ENCODE assay signal across 8 cellular contexts in genomic region chr15:41660235-41661077, GRCh38. TPM values are rescaled to one million over a fixed set of nuclear protein-coding genes. Genes with fewer than 3 reads are reported as not detected.
DNase-seq lines count a peak whose midpoint lies in the region; ATAC-seq and TF ChIP-seq lines count a peak whose summit lies in the region.

TSS of gene MGA (plus strand) at chr15:41660405.

- ATAC-seq in GM21423 (IDR thresholded peaks at IDR 0.05; ENCODE audit: unreplicated experiment): peak; percentile 76
- peak; percentile 87 for ATAC-seq in naive thymus-derived CD4-positive, alpha-beta T cell
- ATAC-seq in stimulated activated naive B cell treated with anti-CD40 and anti-IgM and Interleukin-4, amounts not matched to agents 10 μg/mL and 1 μg/mL and 100 μg/mL, for 72 hours (replicated peaks): peak; percentile 83 to 88

- TF ChIP-seq CTCF in fibroblast of lung (conservative IDR thresholded peaks at IDR 0.05 in 1 of 2, IDR thresholded peaks at IDR 0.05 in 1 of 2; ENCODE audit: low read depth in 1 of 2, low read length in 2 of 2): peak in 1 of 2 donors; percentile 11

- peak within 1 kb of the TSS; percentile 92 to 98 (median 96) for H3K27ac Mint-ChIP-seq in naive thymus-derived CD4-positive, alpha-beta T cell
- H3K27ac Mint-ChIP-seq in stimulated activated naive B cell treated with anti-CD40 and anti-IgM and Interleukin-4, amounts not matched to agents 10 μg/mL and 1 μg/mL and 100 μg/mL, for 72 hours: peak within 1 kb of the TSS; percentile 97

- no peaks in the 10 kb centered on the region for H3K9me3 ChIP-seq in HUES6 (ENCODE audit: control insufficient read depth, insufficient read depth, low read depth, low read length)
- no peaks in the 10 kb centered on the region for H3K9me3 ChIP-seq in fibroblast of lung (ENCODE audit: control insufficient read depth, insufficient read depth, low read depth, low read length)
- no peaks in the 10 kb centered on the region for H3K9me3 ChIP-seq in naive thymus-derived CD4-positive, alpha-beta T cell (ENCODE audit: control insufficient read depth in 2 of 3, low read length in 3 of 3)

- H3K4me3 ChIP-seq in HUES6 (ENCODE audit: low read depth, low read length): peak within 1 kb of the TSS; percentile 77
- H3K4me3 ChIP-seq in fibroblast of lung (replicated peaks in 1 of 4; ENCODE audit: control extremely low read depth in 1 of 4, insufficient read depth in 1 of 4, low read depth in 3 of 4, low read length in 4 of 4): peak within 1 kb of the TSS; percentile 16 to 73 (median 54)
- H3K4me3 ChIP-seq in naive thymus-derived CD4-positive, alpha-beta T cell (ENCODE audit: low read length): peak within 1 kb of the TSS; percentile 64

- H3K27ac ChIP-seq in HUES6 (ENCODE audit: low read depth, low read length) (peak within 1 kb of the TSS; percentile 67; the same call in 1 of the 2 replicates), fibroblast of lung (ENCODE audit: insufficient read depth, low read length) (peak within 1 kb of the TSS; percentile 86)
- peak within 1 kb of the TSS; percentile 76 for H3K27ac ChIP-seq in naive thymus-derived CD4-positive, alpha-beta T cell (ENCODE audit: low read depth, low read length)

- peak within 1 kb of the TSS; percentile 74 for H2AFZ ChIP-seq in fibroblast of lung (ENCODE audit: low read length)

- peaks cover 24% of the 10 kb centered on the region for H3K79me2 ChIP-seq in fibroblast of lung (ENCODE audit: control insufficient read depth, insufficient read depth, low read length)

- DNase-seq in DMS 273 (lab: John Stamatoyannopoulos, UW; ENCODE audit: unreplicated experiment): peak; percentile 94
- peak; percentile 67 for DNase-seq in OCI-M2 (lab: John Stamatoyannopoulos, UW; ENCODE audit: unreplicated experiment)
- DNase-seq in activated T-helper 1 cell treated with Interleukin-2 at 50 U/mL for 16 hours (ENCODE audit: low read depth): peak; percentile 85
- peak; percentile 93 for DNase-seq in fibroblast of lung (ENCODE audit: low read depth in 2 of 2)
- DNase-seq in naive thymus-derived CD4-positive, alpha-beta T cell: peak; percentile 86 to 93 (median 91)
- DNase-seq in stimulated activated naive B cell treated with anti-CD40 and anti-IgM and Interleukin-4, amounts not matched to agents 10 μg/mL and 1 μg/mL and 100 μg/mL, for 72 hours: peak; percentile 90

- intact Hi-C loops in naive thymus-derived CD4-positive, alpha-beta T cell (cut with micrococcal nuclease): loop anchor here (1.0 to 10.0 kb wide), 20 partner anchors 30 to 1850 kb away; partner anchors contain the start of genes GANC (in 2 of the 2), MAPKBP1 (in 2 of the 2), NDUFAF1 (in 2 of the 2) and TMEM87A (in 2 of the 2)

- peaks cover 12% of the 10 kb centered on the region for H3K4me1 ChIP-seq in HUES6 (ENCODE audit: control insufficient read depth, insufficient read depth, low read length)
- peaks cover 5% of the 10 kb centered on the region for H3K4me1 ChIP-seq in fibroblast of lung (ENCODE audit: control insufficient read depth, extremely low read depth, insufficient read depth, low read length)
- peaks cover 20 to 28% of the 10 kb centered on the region in 2 donors for H3K4me1 ChIP-seq in naive thymus-derived CD4-positive, alpha-beta T cell (ENCODE audit: control insufficient read depth in 2 of 2, insufficient read depth in 2 of 2, low read length in 2 of 2)

- POLR2A ChIA-PET in naive thymus-derived CD4-positive, alpha-beta T cell (lab: Charles Lee): interaction anchor here (0.6 to 2.3 kb wide), 18 partner anchors 11 to 233 kb away, joined by 3 to 19 read pairs (median 4); partner anchors contain the start of genes ITPKA, MAPKBP1 and RPAP1

- H3K4me1 Mint-ChIP-seq in naive thymus-derived CD4-positive, alpha-beta T cell: peaks cover 16 to 64% (median 47%) of the 10 kb centered on the region in 7 donors
- peaks cover 22 to 33% of the 10 kb centered on the region in 2 donors for H3K4me1 Mint-ChIP-seq in stimulated activated naive B cell treated with anti-CD40 and anti-IgM and Interleukin-4, amounts not matched to agents 10 μg/mL and 1 μg/mL and 100 μg/mL, for 72 hours

- peak within 1 kb of the TSS; percentile 86 for H3K4me2 ChIP-seq in fibroblast of lung (ENCODE audit: extremely low read depth, insufficient read depth, low read length)

- H3K27me3 Mint-ChIP-seq in naive thymus-derived CD4-positive, alpha-beta T cell: peaks cover 0 to 45% (median 0%) of the 10 kb centered on the region in 5 donors
- H3K27me3 Mint-ChIP-seq in stimulated activated naive B cell treated with anti-CD40 and anti-IgM and Interleukin-4, amounts not matched to agents 10 μg/mL and 1 μg/mL and 100 μg/mL, for 72 hours: peaks cover 0 to 3% of the 10 kb centered on the region in 2 donors

- H3K36me3 ChIP-seq in HUES6 (ENCODE audit: control insufficient read depth, insufficient read depth, low read length) (no peaks in the 10 kb centered on the region), fibroblast of lung (ENCODE audit: control insufficient read depth, insufficient read depth, low read length) (no peaks in the 10 kb centered on the region)
- no peaks in the 10 kb centered on the region for H3K36me3 ChIP-seq in naive thymus-derived CD4-positive, alpha-beta T cell (ENCODE audit: control insufficient read depth in 2 of 3, insufficient read depth in 3 of 3, low read length in 3 of 3)

- H3K36me3 Mint-ChIP-seq in naive thymus-derived CD4-positive, alpha-beta T cell: peaks cover 0 to 19% (median 0%) of the 10 kb centered on the region in 5 donors
- peaks cover 0 to 14% of the 10 kb centered on the region in 2 donors for H3K36me3 Mint-ChIP-seq in stimulated activated naive B cell treated with anti-CD40 and anti-IgM and Interleukin-4, amounts not matched to agents 10 μg/mL and 1 μg/mL and 100 μg/mL, for 72 hours

- H4K20me1 ChIP-seq in fibroblast of lung (ENCODE audit: control insufficient read depth, extremely low read depth, insufficient read depth, low read length): no peaks in the 10 kb centered on the region

- H3K9ac ChIP-seq in HUES6 (ENCODE audit: low read length) (peak within 1 kb of the TSS; percentile 79), fibroblast of lung (ENCODE audit: insufficient read depth, low read length) (peak within 1 kb of the TSS; percentile 60)

- peaks cover 0 to 7% (median 0%) of the 10 kb centered on the region in 11 donors for H3K9me3 Mint-ChIP-seq in naive thymus-derived CD4-positive, alpha-beta T cell
- H3K9me3 Mint-ChIP-seq in stimulated activated naive B cell treated with anti-CD40 and anti-IgM and Interleukin-4, amounts not matched to agents 10 μg/mL and 1 μg/mL and 100 μg/mL, for 72 hours: peaks cover 4 to 9% of the 10 kb centered on the region in 2 donors

- H3K27me3 ChIP-seq in HUES6 (ENCODE audit: control insufficient read depth, insufficient read depth, low read length) (peaks cover 23% of the 10 kb centered on the region), fibroblast of lung (ENCODE audit: control insufficient read depth, insufficient read depth, low read length) (no peaks in the 10 kb centered on the region)
- no peaks in the 10 kb centered on the region for H3K27me3 ChIP-seq in naive thymus-derived CD4-positive, alpha-beta T cell (ENCODE audit: control insufficient read depth in 2 of 2, insufficient read depth in 2 of 2, low read length in 2 of 2)

- CTCF ChIA-PET in naive thymus-derived CD4-positive, alpha-beta T cell (lab: Charles Lee): interaction anchor here (0.6 to 2.7 kb wide), 7 partner anchors 15 to 796 kb away, joined by 3 to 13 read pairs (median 4); partner anchors contain the start of gene VPS18

- H3K4me3 Mint-ChIP-seq in naive thymus-derived CD4-positive, alpha-beta T cell: peak within 1 kb of the TSS; percentile 90 to 100 (median 92)
- H3K4me3 Mint-ChIP-seq in stimulated activated naive B cell treated with anti-CD40 and anti-IgM and Interleukin-4, amounts not matched to agents 10 μg/mL and 1 μg/mL and 100 μg/mL, for 72 hours: peak within 1 kb of the TSS; percentile 92 to 97

RNA-seq across cellular contexts. Expression of gene MGA, which starts in this region (rescaled TPM):
- 31.6 and 33.7 TPM in 2 replicates for total RNA-seq in fibroblast of lung
- 6.1 and 6.5 TPM in 2 replicates for polyA plus RNA-seq in fibroblast of lung
- 4.9 and 6.1 TPM in 2 replicates for polyA plus RNA-seq in fibroblast of lung (2012)
- polyA minus RNA-seq in fibroblast of lung (ENCODE audit: low replicate concordance): 12.9 and 29.0 TPM in 2 replicates
- total RNA-seq in naive thymus-derived CD4-positive, alpha-beta T cell: 10 to 100 TPM; 35.8 to 73.8 (median 47.3) TPM
- 10 to 100 TPM; 12.7 to 25.1 TPM for polyA plus RNA-seq in naive thymus-derived CD4-positive, alpha-beta T cell

Comparison
In these comparisons a context has a peak if more than half of its experiments do, and no peak if none do; other contexts are left out.
1. Peak in every context shown above with its lines: DNase-seq, ATAC-seq, H3K4me3 ChIP-seq and H3K27ac ChIP-seq.